ENCODE assay signal across 8 cellular contexts in the genomic region with DNA sequence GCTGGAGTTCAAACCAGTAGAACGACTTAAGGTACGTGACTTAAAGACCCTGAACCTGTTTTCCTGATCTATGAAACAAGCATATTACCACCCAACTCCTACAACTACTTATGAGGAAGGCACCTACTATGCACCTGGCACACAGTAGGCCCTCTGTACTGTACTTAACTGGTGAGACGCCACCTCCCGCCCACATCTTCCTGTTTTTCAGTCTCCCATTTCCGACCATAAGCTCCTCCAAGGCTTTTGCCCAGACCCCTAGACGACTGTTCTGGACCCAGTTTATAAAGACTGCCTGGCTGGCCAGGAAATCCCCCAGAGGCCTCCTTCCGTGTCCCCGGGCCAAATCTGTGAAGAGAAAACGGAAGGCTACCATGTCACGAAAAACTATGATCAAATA. TPM values are rescaled to one million over a fixed set of nuclear protein-coding genes. Genes with fewer than 3 reads are reported as not detected.
DNase-seq lines count a peak whose midpoint lies in the region; TF ChIP-seq lines count a peak whose summit lies in the region.

No MANE protein-coding gene starts in this region.

- no peak overlapping the region for H3K9ac ChIP-seq in HUES6 (ENCODE audit: low read length)

- no peak overlapping the region for H3K27ac ChIP-seq in HUES6 (ENCODE audit: low read depth, low read length)
- H3K27ac ChIP-seq in dorsolateral prefrontal cortex = peak overlapping the region in 1 of 59 donors; percentile 67
- no peak overlapping the region for H3K27ac ChIP-seq in WERI-Rb-1

- H3K9me3 Mint-ChIP-seq in nephron = peaks cover 5% of the 10 kb centered on the region

- peaks cover 89% of the 10 kb centered on the region for H3K27me3 Mint-ChIP-seq in nephron (ENCODE audit: low read depth)

- no peak for TF ChIP-seq CTCF in dorsolateral prefrontal cortex (IDR thresholded peaks at IDR 0.05 in 54 of 56, conservative IDR thresholded peaks at IDR 0.05 in 2 of 56; ENCODE audit: low read depth in 1 of 56, partially characterized antibody in 56 of 56)
- TF ChIP-seq CTCF in nephron (IDR thresholded peaks at IDR 0.05; ENCODE audit: unreplicated experiment in 3 of 3) = no peak
- no peak for TF ChIP-seq CTCF in WERI-Rb-1 (IDR thresholded peaks at IDR 0.05; ENCODE audit: low read depth, low read length)

- intact Hi-C loops in dorsolateral prefrontal cortex (cut with DNase I) = no loop called here

- peaks cover 16% of the 10 kb centered on the region for H3K4me1 Mint-ChIP-seq in nephron

- peak; percentile 20 for DNase-seq in COLO668 (lab: John Stamatoyannopoulos, UW; ENCODE audit: unreplicated experiment)
- no peak for DNase-seq in dorsolateral prefrontal cortex
- no peak for DNase-seq in WERI-Rb-1
- DNase-seq in NCI-H1436 treated with DMSO at 0.1 percent for 48 hours (lab: John Stamatoyannopoulos, UW) = no peak
- no peak for DNase-seq in NAMALWA (ENCODE audit: low spot score)
- DNase-seq in NCI-H226 = no peak

- H3K36me3 ChIP-seq in HUES6 (ENCODE audit: control insufficient read depth, insufficient read depth, low read length) (no peaks in the 10 kb centered on the region), WERI-Rb-1 (no peaks in the 10 kb centered on the region)

- H3K4me1 ChIP-seq in HUES6 (ENCODE audit: control insufficient read depth, insufficient read depth, low read length) = peaks cover 13% of the 10 kb centered on the region

- peak overlapping the region; percentile 76 to 86 (median 84) for H3K4me3 Mint-ChIP-seq in nephron

- H3K4me3 ChIP-seq in HUES6 (ENCODE audit: low read depth, low read length) (peak overlapping the region; percentile 72), dorsolateral prefrontal cortex (peak overlapping the region in 52 of 59 donors; percentile 33 to 79 (median 66)), WERI-Rb-1 (ENCODE audit: low read depth, low read length) (no peak overlapping the region)

- peak overlapping the region; percentile 6 to 62 (median 37) for H3K27ac Mint-ChIP-seq in nephron

- H3K27me3 ChIP-seq in HUES6 (ENCODE audit: control insufficient read depth, insufficient read depth, low read length) = peaks cover 65% of the 10 kb centered on the region
- H3K27me3 ChIP-seq in dorsolateral prefrontal cortex = peaks cover 0 to 19% (median 0%) of the 10 kb centered on the region in 45 donors
- H3K27me3 ChIP-seq in WERI-Rb-1 (ENCODE audit: insufficient read depth, low read depth, severe bottlenecking) = peaks cover 42% of the 10 kb centered on the region

- H3K9me3 ChIP-seq in HUES6 (ENCODE audit: control insufficient read depth, insufficient read depth, low read depth, low read length) (no peaks in the 10 kb centered on the region), WERI-Rb-1 (ENCODE audit: severe bottlenecking) (no peaks in the 10 kb centered on the region)

- no peaks in the 10 kb centered on the region for H3K36me3 Mint-ChIP-seq in nephron (ENCODE audit: low read depth)

RNA-seq across cellular contexts. Expression of a gene that starts 1.5 kb away (rescaled TPM):
- total RNA-seq in dorsolateral prefrontal cortex = 10 to 100 TPM in 83 of 120 experiments, 1 to 10 TPM in 37; 4.0 to 20.3 (median 11.8) TPM
